ENCODE assay signal across 24 cellular contexts in the genomic region with DNA sequence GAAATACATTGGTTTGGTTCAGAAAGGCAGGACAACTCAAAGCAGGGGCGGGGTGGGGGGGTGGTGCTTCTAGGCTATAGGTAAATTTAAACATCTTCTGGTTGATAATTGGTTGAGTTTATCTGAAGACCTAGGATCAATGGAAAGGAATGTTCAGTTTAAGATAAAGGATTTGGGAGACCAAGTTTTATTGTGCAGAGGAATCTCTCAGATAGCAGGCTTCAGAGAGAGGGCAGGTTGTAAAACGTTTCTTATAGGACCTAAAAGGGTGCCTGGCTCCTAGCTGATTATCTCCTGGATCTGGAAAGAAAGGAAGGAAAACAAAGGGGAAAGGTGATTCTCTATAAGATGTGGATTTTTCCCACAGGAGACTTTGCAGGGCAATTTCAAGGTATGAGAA.
"Had no signal": no experiment of that assay in that cellular context is flagged by ENCODE, and none has a peak within 500 bp of the region (broad histone marks: within the 10 kb centered on the region; RNA-seq: fewer than 3 reads in every experiment).

No MANE protein-coding gene starts in this region.

- H3K9ac ChIP-seq: parathyroid adenoma had no signal

- H3K27ac ChIP-seq: colonic mucosa, lower lobe of right lung, neutrophil, parathyroid adenoma, right lobe of liver, stomach, testis, tibial artery had no signal

- H3K4me1 ChIP-seq: colonic mucosa, lower lobe of right lung, parathyroid adenoma, right lobe of liver, stomach, testis, tibial artery had no signal

- H3K36me3 ChIP-seq: colonic mucosa, lower lobe of right lung, neutrophil, right lobe of liver, stomach, tibial artery had no signal

- ATAC-seq: left ventricle myocardium superior; lower lobe of right lung; natural killer cell; right lobe of liver; stimulated activated effector memory CD8-positive, alpha-beta T cell treated with anti-CD3 and anti-CD28 coated beads, Interleukin-12 subunit alpha, Interleukin-12 subunit beta, amount 100 ng/mL, for 72 hours had no signal

- H3K9me3 ChIP-seq: colonic mucosa, lower lobe of right lung, neutrophil, right lobe of liver, stomach, testis, tibial artery had no signal

- H3K4me3 Mint-ChIP-seq: dendritic cell treated with granulocyte-macrophage colony-stimulating factor and Interleukin-4, amounts not matched to agents 40 ng/mL and 50 ng/mL, for 4 days; immature natural killer cell; natural killer cell; stimulated activated effector memory CD8-positive, alpha-beta T cell treated with anti-CD3 and anti-CD28 coated beads, Interleukin-12 subunit alpha, Interleukin-12 subunit beta, amount 100 ng/mL, for 72 hours; type B pancreatic cell had no signal

- H3K36me3 Mint-ChIP-seq: immature natural killer cell; natural killer cell; stimulated activated effector memory CD8-positive, alpha-beta T cell treated with anti-CD3 and anti-CD28 coated beads, Interleukin-12 subunit alpha, Interleukin-12 subunit beta, amount 100 ng/mL, for 72 hours; type B pancreatic cell had no signal

- H3K27me3 ChIP-seq: colonic mucosa, neutrophil, right lobe of liver, stomach, testis, tibial artery had no signal

- H3K27ac Mint-ChIP-seq: dendritic cell treated with granulocyte-macrophage colony-stimulating factor and Interleukin-4, amounts not matched to agents 40 ng/mL and 50 ng/mL, for 4 days; immature natural killer cell; natural killer cell; progenitor cell of endocrine pancreas; stimulated activated effector memory CD8-positive, alpha-beta T cell treated with anti-CD3 and anti-CD28 coated beads, Interleukin-12 subunit alpha, Interleukin-12 subunit beta, amount 100 ng/mL, for 72 hours; type B pancreatic cell had no signal

- H2AFZ ChIP-seq: parathyroid adenoma had no signal

- H3K4me3 ChIP-seq: colonic mucosa, lower lobe of right lung, right lobe of liver, stomach, testis, tibial artery had no signal

- H3K27me3 Mint-ChIP-seq: dendritic cell treated with granulocyte-macrophage colony-stimulating factor and Interleukin-4, amounts not matched to agents 40 ng/mL and 50 ng/mL, for 4 days; progenitor cell of endocrine pancreas; type B pancreatic cell had no signal

- DNase-seq: colonic mucosa; effector CD8-positive, alpha-beta T cell; hypothalamus; immature natural killer cell; left ventricle myocardium superior; lower lobe of right lung; natural killer cell; right lobe of liver; small intestine; stimulated activated CD4-positive, alpha-beta T cell treated with anti-CD3 and anti-CD28 coated beads, Interleukin-12 subunit alpha, Interleukin-12 subunit beta, amount 100 ng/mL, for 4 hours; stimulated activated CD4-positive, alpha-beta T cell treated with anti-CD3 and anti-CD28 coated beads, Interleukin-1b, Interleukin-23, amount 100 ng/mL, for 48 hours; stimulated activated CD4-positive, alpha-beta T cell treated with anti-CD3 and anti-CD28 coated beads, Interleukin-4, amount 100 ng/mL, for 24 hours; stimulated activated naive CD4-positive, alpha-beta T cell treated with Interleukin-2 at 50 U/mL for 16 hours; stomach; testis; tibial artery had no signal

- FAIRE-seq: frontal cortex, keratinocyte, small intestine had no signal

- H3K9me3 Mint-ChIP-seq: dendritic cell treated with granulocyte-macrophage colony-stimulating factor and Interleukin-4, amounts not matched to agents 40 ng/mL and 50 ng/mL, for 4 days; natural killer cell had no signal

- H3K4me1 Mint-ChIP-seq: immature natural killer cell; natural killer cell; stimulated activated effector memory CD8-positive, alpha-beta T cell treated with anti-CD3 and anti-CD28 coated beads, Interleukin-12 subunit alpha, Interleukin-12 subunit beta, amount 100 ng/mL, for 72 hours had no signal

- H3K79me2 ChIP-seq: parathyroid adenoma had no signal
